ENCODE assay signal across 9 cellular contexts in genomic region chr2:7007846-7008741, GRCh38.
DNase-seq lines count a peak whose midpoint lies in the region; ATAC-seq and FAIRE-seq lines count a peak whose summit lies in the region.
"Had no signal": no experiment of that assay in that cellular context is flagged by ENCODE, and none has a peak within 500 bp of the region (broad histone marks: within the 10 kb centered on the region; RNA-seq: fewer than 3 reads in every experiment).

No MANE protein-coding gene starts in this region.

- no peak overlapping the region for H3K27ac ChIP-seq in naive thymus-derived CD4-positive, alpha-beta T cell (ENCODE audit: low read depth, low read length)

- no peaks in the 10 kb centered on the region for H3K4me1 ChIP-seq in naive thymus-derived CD4-positive, alpha-beta T cell (ENCODE audit: control insufficient read depth in 2 of 2, insufficient read depth in 2 of 2, low read length in 2 of 2)

- H3K36me3 ChIP-seq in naive thymus-derived CD4-positive, alpha-beta T cell (ENCODE audit: control insufficient read depth in 2 of 3, insufficient read depth in 3 of 3, low read length in 3 of 3) = peaks cover 0 to 32% (median 0%) of the 10 kb centered on the region in 3 experiments

- ATAC-seq in naive thymus-derived CD4-positive, alpha-beta T cell = peak; percentile 73
- ATAC-seq in GM19328 (IDR thresholded peaks at IDR 0.05; ENCODE audit: unreplicated experiment) (no peak), GM18909 (IDR thresholded peaks at IDR 0.05; ENCODE audit: poor library complexity, unreplicated experiment) (no peak)

- peak overlapping the region; percentile 40 for H3K27ac Mint-ChIP-seq in activated naive CD4-positive, alpha-beta T cell treated with anti-CD3 and anti-CD28 coated beads, Interleukin-2, amount 10 ng/mL, durations not matched to agents 7 days and 5 days
- H3K27ac Mint-ChIP-seq in naive thymus-derived CD4-positive, alpha-beta T cell = peak overlapping the region in 7 of 9 donors; percentile 19 to 90 (median 73)

- no peaks in the 10 kb centered on the region for H3K9me3 Mint-ChIP-seq in activated naive CD4-positive, alpha-beta T cell treated with anti-CD3 and anti-CD28 coated beads, Interleukin-2, amount 10 ng/mL, durations not matched to agents 7 days and 5 days
- peaks cover 0 to 2% (median 0%) of the 10 kb centered on the region in 11 donors for H3K9me3 Mint-ChIP-seq in naive thymus-derived CD4-positive, alpha-beta T cell

- H3K36me3 Mint-ChIP-seq in activated naive CD4-positive, alpha-beta T cell treated with anti-CD3 and anti-CD28 coated beads, Interleukin-2, amount 10 ng/mL, durations not matched to agents 7 days and 5 days = peaks cover 39% of the 10 kb centered on the region
- H3K36me3 Mint-ChIP-seq in naive thymus-derived CD4-positive, alpha-beta T cell = peaks cover 0 to 12% (median 0%) of the 10 kb centered on the region in 5 donors

- POLR2A ChIA-PET in naive thymus-derived CD4-positive, alpha-beta T cell (lab: Charles Lee) = no interaction called here

- CTCF ChIA-PET in activated naive CD4-positive, alpha-beta T cell treated with anti-CD3 and anti-CD28 coated beads, Interleukin-2, amount 10 ng/mL, durations not matched to agents 7 days and 5 days (lab: Charles Lee) = no interaction called here
- CTCF ChIA-PET in naive thymus-derived CD4-positive, alpha-beta T cell (lab: Charles Lee) = no interaction called here

- no peak for DNase-seq in activated naive CD4-positive, alpha-beta T cell treated with anti-CD3 and anti-CD28 coated beads, Interleukin-2, amount 10 ng/mL, durations not matched to agents 7 days and 5 days
- no peak for DNase-seq in activated naive CD4-positive, alpha-beta T cell treated with anti-CD3 and anti-CD28 coated beads, Interleukin-2, amount 50 U/mL, for 16 hours
- peak; percentile 30 for DNase-seq in RCC 7860 (ENCODE audit: low spot score)
- DNase-seq in epidermal melanocyte (ENCODE audit: insufficient read length, low spot score) = peak; percentile 56
- DNase-seq in naive thymus-derived CD4-positive, alpha-beta T cell = no peak
- DNase-seq in stimulated activated CD4-positive, alpha-beta T cell treated with anti-CD3 and anti-CD28 coated beads, Interleukin-4, amount 100 ng/mL, for 1 hour = no peak

- no peaks in the 10 kb centered on the region for H3K27me3 Mint-ChIP-seq in activated naive CD4-positive, alpha-beta T cell treated with anti-CD3 and anti-CD28 coated beads, Interleukin-2, amount 10 ng/mL, durations not matched to agents 7 days and 5 days
- H3K27me3 Mint-ChIP-seq in naive thymus-derived CD4-positive, alpha-beta T cell = no peaks in the 10 kb centered on the region

- H3K9me3 ChIP-seq in naive thymus-derived CD4-positive, alpha-beta T cell (ENCODE audit: control insufficient read depth in 2 of 3, low read length in 3 of 3) = no peaks in the 10 kb centered on the region

- H3K4me3 Mint-ChIP-seq in activated naive CD4-positive, alpha-beta T cell treated with anti-CD3 and anti-CD28 coated beads, Interleukin-2, amount 10 ng/mL, durations not matched to agents 7 days and 5 days = no peak overlapping the region
- no peak overlapping the region for H3K4me3 Mint-ChIP-seq in naive thymus-derived CD4-positive, alpha-beta T cell

- intact Hi-C loops in naive thymus-derived CD4-positive, alpha-beta T cell (cut with micrococcal nuclease) = no loop called here

- H3K27me3 ChIP-seq in naive thymus-derived CD4-positive, alpha-beta T cell (ENCODE audit: control insufficient read depth in 2 of 2, insufficient read depth in 2 of 2, low read length in 2 of 2) = no peaks in the 10 kb centered on the region

- no peak for FAIRE-seq in RCC 7860 (lab: Jason Lieb, UNC)
- FAIRE-seq: G401.6 had no signal

- no peaks in the 10 kb centered on the region for H3K4me1 Mint-ChIP-seq in activated naive CD4-positive, alpha-beta T cell treated with anti-CD3 and anti-CD28 coated beads, Interleukin-2, amount 10 ng/mL, durations not matched to agents 7 days and 5 days
- peaks cover 9 to 81% (median 61%) of the 10 kb centered on the region in 7 donors for H3K4me1 Mint-ChIP-seq in naive thymus-derived CD4-positive, alpha-beta T cell

- no peak overlapping the region for H3K4me3 ChIP-seq in naive thymus-derived CD4-positive, alpha-beta T cell (ENCODE audit: low read length)

Comparison
In these comparisons a context has a peak if more than half of its experiments do, and no peak if none do; other contexts are left out.
1. DNase-seq: peak in RCC 7860 (single experiment) and epidermal melanocyte (single experiment); none in activated naive CD4-positive, alpha-beta T cell treated with anti-CD3 and anti-CD28 coated beads, Interleukin-2, amount 10 ng/mL, durations not matched to agents 7 days and 5 days (single experiment), activated naive CD4-positive, alpha-beta T cell treated with anti-CD3 and anti-CD28 coated beads, Interleukin-2, amount 50 U/mL, for 16 hours (single experiment), naive thymus-derived CD4-positive, alpha-beta T cell (0 of 9) and stimulated activated CD4-positive, alpha-beta T cell treated with anti-CD3 and anti-CD28 coated beads, Interleukin-4, amount 100 ng/mL, for 1 hour (single experiment).